Comparison of ENCODE assay signal across 9 cellular contexts in genomic region chr18:3061581-3062416, GRCh38. TPM values are rescaled to one million over a fixed set of nuclear protein-coding genes. Genes with fewer than 3 reads are reported as not detected.
A peak's percentile ranks its signal among the peaks of the same experiment; 100 is the strongest.
DNase-seq lines count a peak whose midpoint lies in the region; ATAC-seq, FAIRE-seq and TF ChIP-seq lines count a peak whose summit lies in the region.
"Had no signal": no experiment of that assay in that cellular context is flagged by ENCODE, and none has a peak within 500 bp of the region (broad histone marks: within the 10 kb centered on the region; RNA-seq: fewer than 3 reads in every experiment).

No MANE protein-coding gene starts in this region.

- no peak overlapping the region for H4K8ac ChIP-seq in trophoblast cell (ENCODE audit: low read depth, low read length)

- H3K27me3 Mint-ChIP-seq in activated T-cell treated with anti-CD3 and anti-CD28 coated beads, Interleukin-2, amount 50 U/mL, for 4 hours (ENCODE audit: low read depth): no peaks in the 10 kb centered on the region

- H4K12ac ChIP-seq in trophoblast cell (ENCODE audit: low read depth, low read length): no peak overlapping the region

- ATAC-seq in left cardiac atrium (peak; percentile 15 to 27), omental fat pad (ENCODE audit: low FRiP score) (no peak)
- ATAC-seq in activated T-cell treated with anti-CD3 and anti-CD28 coated beads, Interleukin-2, amount 50 U/mL, for 4 hours: peak; percentile 81 to 83

- no peak overlapping the region for H2BK12ac ChIP-seq in trophoblast cell (ENCODE audit: low read length)

- DNase-seq in left cardiac atrium (no peak), left ventricle myocardium inferior (no peak), NCI-H69 (lab: John Stamatoyannopoulos, UW) (no peak), omental fat pad (ENCODE audit: low spot score) (no peak), trophoblast cell (no peak), kidney (no peak)
- no peak for DNase-seq in activated T-cell treated with anti-CD3 and anti-CD28 coated beads, Interleukin-2, amount 50 U/mL, for 4 hours
- DNase-seq: NCI-H2227 treated with DMSO at 0.1 percent for 48 hours had no signal

- H3K9ac ChIP-seq in mucosa of rectum (ENCODE audit: low read depth in 1 of 2, low read length in 2 of 2) (no peak overlapping the region), trophoblast cell (ENCODE audit: low read length) (no peak overlapping the region), kidney (ENCODE audit: low read length in 2 of 2) (no peak overlapping the region)

- no peak overlapping the region for H3K4me3 ChIP-seq in left ventricle myocardium inferior
- no peak overlapping the region for H3K4me3 ChIP-seq in mucosa of rectum (ENCODE audit: low read length in 2 of 2)
- H3K4me3 ChIP-seq in trophoblast cell (ENCODE audit: low read depth, low read length): no peak overlapping the region
- no peak overlapping the region for H3K4me3 ChIP-seq in kidney (ENCODE audit: low read length in 2 of 2)

- H3K9me3 Mint-ChIP-seq in activated T-cell treated with anti-CD3 and anti-CD28 coated beads, Interleukin-2, amount 50 U/mL, for 4 hours: no peaks in the 10 kb centered on the region

- H4K91ac ChIP-seq in trophoblast cell (ENCODE audit: low read depth, low read length): no peak overlapping the region

- H3K4me1 ChIP-seq in left ventricle myocardium inferior (peaks cover 15% of the 10 kb centered on the region), mucosa of rectum (ENCODE audit: control insufficient read depth in 2 of 2, insufficient read depth in 2 of 2, low read length in 2 of 2) (peaks cover 0 to 6% of the 10 kb centered on the region in 2 donors), trophoblast cell (ENCODE audit: control insufficient read depth in 1 of 2, insufficient read depth in 2 of 2, low read length in 2 of 2) (no peaks in the 10 kb centered on the region), kidney (ENCODE audit: control insufficient read depth in 1 of 2, insufficient read depth in 1 of 2, low read depth in 1 of 2, low read length in 2 of 2) (peaks cover 14 to 22% of the 10 kb centered on the region in 2 donors)

- H2BK120ac ChIP-seq in trophoblast cell (ENCODE audit: insufficient read depth, low read length, poor library complexity): no peak overlapping the region

- H3K36me3 ChIP-seq in left ventricle myocardium inferior (peaks cover 4% of the 10 kb centered on the region), mucosa of rectum (ENCODE audit: control insufficient read depth in 2 of 2, insufficient read depth in 2 of 2, low read length in 2 of 2) (no peaks in the 10 kb centered on the region), trophoblast cell (ENCODE audit: control insufficient read depth in 1 of 2, insufficient read depth in 2 of 2, low read length in 2 of 2) (no peaks in the 10 kb centered on the region), kidney (ENCODE audit: control insufficient read depth in 1 of 2, insufficient read depth in 2 of 2, low read length in 2 of 2) (no peaks in the 10 kb centered on the region)

- peaks cover 2% of the 10 kb centered on the region for H3K79me1 ChIP-seq in trophoblast cell (ENCODE audit: low read length)

- no peak overlapping the region for H3K14ac ChIP-seq in trophoblast cell (ENCODE audit: low read length)

- H3K79me2 ChIP-seq in trophoblast cell (ENCODE audit: control insufficient read depth, insufficient read depth, low read length, poor library complexity): no peaks in the 10 kb centered on the region

- intact Hi-C loops in left cardiac atrium (cut with DNase I) (loop anchor here (2.0 to 10.0 kb wide), 4 partner anchors 44 to 183 kb away; partner anchors contain the start of gene MYL12A (in 1 of the 2)), left ventricle myocardium inferior (cut with micrococcal nuclease) (loop anchor here (5.0 kb wide), 1 partner anchor 129 kb away; no protein-coding TSS in a partner anchor), kidney (cut with DNase I) (loop anchor here (10.0 kb wide), 1 partner anchor 127 kb away; no protein-coding TSS in a partner anchor)

- H2AK5ac ChIP-seq in trophoblast cell (ENCODE audit: low read length): no peak overlapping the region

- no CpG with 5 or more reads among the region's 11 CpGs for WGBS in trophoblast cell (ENCODE audit: extremely low coverage, insufficient coverage, insufficient read length)

- no peaks in the 10 kb centered on the region for H3K27me3 ChIP-seq in left ventricle myocardium inferior (ENCODE audit: low read depth)
- H3K27me3 ChIP-seq in mucosa of rectum (ENCODE audit: control insufficient read depth in 2 of 2, insufficient read depth in 2 of 2, low read length in 2 of 2): no peaks in the 10 kb centered on the region
- H3K27me3 ChIP-seq in trophoblast cell (ENCODE audit: insufficient read depth, low read length): no peaks in the 10 kb centered on the region

- TF ChIP-seq CTCF in left ventricle myocardium inferior (IDR thresholded peaks at IDR 0.05; ENCODE audit: borderline replicate concordance): no peak
- no peak for TF ChIP-seq CTCF in omental fat pad (IDR thresholded peaks at IDR 0.05)
- no peak for TF ChIP-seq CTCF in kidney (IDR thresholded peaks at IDR 0.05; ENCODE audit: borderline replicate concordance, extremely low read depth, insufficient read depth)

- H3K9me3 ChIP-seq in left ventricle myocardium inferior (replicated peaks) (no peaks in the 10 kb centered on the region), mucosa of rectum (ENCODE audit: control insufficient read depth in 2 of 2, low read length in 2 of 2) (no peaks in the 10 kb centered on the region), trophoblast cell (ENCODE audit: insufficient read depth, low read depth, low read length) (peaks cover 2% of the 10 kb centered on the region), kidney (ENCODE audit: control insufficient read depth in 1 of 2, low read length in 2 of 2) (no peaks in the 10 kb centered on the region)

- H3K18ac ChIP-seq in trophoblast cell (ENCODE audit: low read length): no peak overlapping the region

- H2AFZ ChIP-seq in trophoblast cell (ENCODE audit: insufficient read depth, low read length, poor library complexity): no peak overlapping the region

- H3K36me3 Mint-ChIP-seq in activated T-cell treated with anti-CD3 and anti-CD28 coated beads, Interleukin-2, amount 50 U/mL, for 4 hours (ENCODE audit: insufficient read depth): no peaks in the 10 kb centered on the region

- no peak overlapping the region for H3K27ac ChIP-seq in left ventricle myocardium inferior (replicated peaks)
- peak overlapping the region; percentile 2 to 71 for H3K27ac ChIP-seq in mucosa of rectum (ENCODE audit: low read depth in 2 of 2, low read length in 2 of 2)
- no peak overlapping the region for H3K27ac ChIP-seq in trophoblast cell (ENCODE audit: low read depth, low read length)
- H3K27ac ChIP-seq in kidney (ENCODE audit: low read depth in 2 of 2, low read length in 2 of 2): peak overlapping the region in 1 of 2 donors; percentile 89

- FAIRE-seq in kidney (lab: Jason Lieb, UNC): no peak

- no peak overlapping the region for H3K23ac ChIP-seq in trophoblast cell (ENCODE audit: low read length)

- no peak overlapping the region for H3K4me2 ChIP-seq in trophoblast cell (ENCODE audit: low read length)

- no peak overlapping the region for H3K4ac ChIP-seq in trophoblast cell (ENCODE audit: low read depth, low read length)

- H2BK5ac ChIP-seq in trophoblast cell (ENCODE audit: low read depth, low read length, poor library complexity): no peak overlapping the region

- peaks cover 69% of the 10 kb centered on the region for H3K4me1 Mint-ChIP-seq in activated T-cell treated with anti-CD3 and anti-CD28 coated beads, Interleukin-2, amount 50 U/mL, for 4 hours (ENCODE audit: low read depth)

- H3K4me3 Mint-ChIP-seq in activated T-cell treated with anti-CD3 and anti-CD28 coated beads, Interleukin-2, amount 50 U/mL, for 4 hours: peak overlapping the region; percentile 70

RNA-seq across cellular contexts. Expression of gene LPIN2, which starts 48.9 kb away (rescaled TPM):
- total RNA-seq in left cardiac atrium (10 to 100 TPM; 15.2 to 16.4 TPM), left ventricle myocardium inferior (8.2 TPM), omental fat pad (10 to 100 TPM; 21.3 to 35.5 (median 31.7) TPM), kidney (52.3 TPM)
- 10 to 100 TPM; 55.5 to 66.6 (median 60.6) TPM for total RNA-seq in activated T-cell treated with anti-CD3 and anti-CD28 coated beads, Interleukin-2, amount 50 U/mL, for 4 hours
- 15.7 and 16.3 TPM in 2 replicates for polyA plus RNA-seq in trophoblast cell (2013)
- 14.3 TPM for polyA plus RNA-seq in kidney (ENCODE audit: insufficient read depth, low read depth, low replicate concordance)

Comparison
In these comparisons a context has a peak if more than half of its experiments do, and no peak if none do; other contexts are left out.
1. H3K27ac ChIP-seq: peak in mucosa of rectum (2 of 2); none in left ventricle myocardium inferior (single experiment) and trophoblast cell (single experiment).